ENCODE assay signal across 14 cellular contexts in the genomic region with DNA sequence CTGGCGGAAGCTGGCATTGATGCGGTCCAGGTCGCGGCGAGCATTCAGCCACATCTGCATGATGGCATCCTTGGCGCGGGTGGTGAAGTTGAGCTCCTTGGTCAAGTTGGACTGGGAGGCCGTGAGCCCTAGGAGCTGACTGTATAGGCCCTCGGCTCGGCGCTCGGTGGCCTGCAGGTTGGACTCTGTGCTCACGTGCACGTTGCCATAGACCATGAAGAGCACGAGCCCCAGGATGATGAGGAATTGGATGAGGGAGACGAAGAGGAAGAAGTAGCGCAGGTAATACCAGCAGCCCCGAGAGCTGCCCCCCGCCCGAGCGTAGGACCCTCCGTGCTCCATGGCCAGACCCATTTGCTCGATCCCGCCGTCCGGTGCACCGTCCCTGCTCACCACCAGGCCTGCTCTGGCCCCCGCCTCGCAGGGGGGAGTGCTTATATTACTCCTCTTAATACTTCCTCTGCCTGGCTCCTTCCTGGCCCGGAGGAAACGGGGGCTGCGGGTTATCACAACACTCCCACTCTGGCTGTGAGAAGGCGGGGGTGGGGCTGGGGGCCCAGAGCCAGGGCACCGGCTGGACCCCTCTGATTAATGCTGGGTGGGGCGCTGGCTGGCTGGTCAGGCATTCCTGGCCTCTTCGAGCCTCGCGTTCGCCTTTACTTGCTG. TPM values are rescaled to one million over a fixed set of nuclear protein-coding genes. Genes with fewer than 3 reads are reported as not detected.
A peak's percentile ranks its signal among the peaks of the same experiment; 100 is the strongest.
DNase-seq lines count a peak whose midpoint lies in the region; ATAC-seq and TF ChIP-seq lines count a peak whose summit lies in the region.
"Had no signal": no experiment of that assay in that cellular context is flagged by ENCODE, and none has a peak within 500 bp of the region (broad histone marks: within the 10 kb centered on the region; RNA-seq: fewer than 3 reads in every experiment).

A gene with protein sequence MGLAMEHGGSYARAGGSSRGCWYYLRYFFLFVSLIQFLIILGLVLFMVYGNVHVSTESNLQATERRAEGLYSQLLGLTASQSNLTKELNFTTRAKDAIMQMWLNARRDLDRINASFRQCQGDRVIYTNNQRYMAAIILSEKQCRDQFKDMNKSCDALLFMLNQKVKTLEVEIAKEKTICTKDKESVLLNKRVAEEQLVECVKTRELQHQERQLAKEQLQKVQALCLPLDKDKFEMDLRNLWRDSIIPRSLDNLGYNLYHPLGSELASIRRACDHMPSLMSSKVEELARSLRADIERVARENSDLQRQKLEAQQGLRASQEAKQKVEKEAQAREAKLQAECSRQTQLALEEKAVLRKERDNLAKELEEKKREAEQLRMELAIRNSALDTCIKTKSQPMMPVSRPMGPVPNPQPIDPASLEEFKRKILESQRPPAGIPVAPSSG (minus strand): TSS at position 408 of the 666 bp plus-strand sequence. CDS start 54 bp downstream, at position 354.

- no peaks in the 10 kb centered on the region for H3K27me3 ChIP-seq in colonic mucosa

- no peak within 1 kb of the TSS for H3K4me3 Mint-ChIP-seq in activated T-cell treated with anti-CD3 and anti-CD28 coated beads, Interleukin-2, amount 50 U/mL, for 4 hours
- no peak within 1 kb of the TSS for H3K4me3 Mint-ChIP-seq in activated CD4-positive, alpha-beta memory T cell treated with anti-CD3 and anti-CD28 coated beads for 36 hours
- H3K4me3 Mint-ChIP-seq: naive thymus-derived CD8-positive, alpha-beta T cell; stimulated activated naive CD8-positive, alpha-beta T cell treated with anti-CD3 and anti-CD28 coated beads, Interleukin-15, Interleukin-2, amounts not matched to agents 100 ng/mL and 50 ng/mL, for 24 hours; T-helper 17 cell had no signal

- H3K9me3 ChIP-seq in colonic mucosa = no peaks in the 10 kb centered on the region

- DNase-seq in GDM1 (lab: John Stamatoyannopoulos, UW) (peak; percentile 15), colonic mucosa (no peak), left kidney (ENCODE audit: low read depth, low spot score) (peak; percentile 89), sciatic nerve (ENCODE audit: low spot score) (no peak), NCI-H524 treated with DMSO at 0.1 percent for 48 hours (lab: John Stamatoyannopoulos, UW) (no peak), NCI-H2081 treated with DMSO at 0.1 percent for 48 hours (lab: John Stamatoyannopoulos, UW) (no peak)
- no peak for DNase-seq in activated T-cell treated with anti-CD3 and anti-CD28 coated beads, Interleukin-2, amount 50 U/mL, for 4 hours
- no peak for DNase-seq in activated CD4-positive, alpha-beta memory T cell treated with anti-CD3 and anti-CD28 coated beads for 36 hours
- DNase-seq: KG1; naive thymus-derived CD8-positive, alpha-beta T cell; NCI-H2029; T-helper 17 cell had no signal

- peak; percentile 28 for ATAC-seq in sciatic nerve
- ATAC-seq in activated T-cell treated with anti-CD3 and anti-CD28 coated beads, Interleukin-2, amount 50 U/mL, for 4 hours = no peak
- ATAC-seq: naive thymus-derived CD8-positive, alpha-beta T cell; T-helper 17 cell had no signal

- POLR2A ChIA-PET in activated CD4-positive, alpha-beta memory T cell treated with anti-CD3 and anti-CD28 coated beads for 36 hours (lab: Charles Lee) = no interaction called here

- H3K36me3 Mint-ChIP-seq in activated T-cell treated with anti-CD3 and anti-CD28 coated beads, Interleukin-2, amount 50 U/mL, for 4 hours (ENCODE audit: insufficient read depth) = no peaks in the 10 kb centered on the region
- no peaks in the 10 kb centered on the region for H3K36me3 Mint-ChIP-seq in activated CD4-positive, alpha-beta memory T cell treated with anti-CD3 and anti-CD28 coated beads for 36 hours

- peak within 1 kb of the TSS; percentile 2 for H3K4me3 ChIP-seq in colonic mucosa

- CTCF ChIA-PET in activated CD4-positive, alpha-beta memory T cell treated with anti-CD3 and anti-CD28 coated beads for 36 hours (lab: Charles Lee) = interaction anchor here (1.6 kb wide), 1 partner anchor 9 kb away, joined by 8 read pairs; no protein-coding TSS in a partner anchor

- H3K27ac Mint-ChIP-seq in activated CD4-positive, alpha-beta memory T cell treated with anti-CD3 and anti-CD28 coated beads for 36 hours = no peak within 1 kb of the TSS
- H3K27ac Mint-ChIP-seq: stimulated activated naive CD8-positive, alpha-beta T cell treated with anti-CD3 and anti-CD28 coated beads, Interleukin-15, Interleukin-2, amounts not matched to agents 100 ng/mL and 50 ng/mL, for 24 hours; T-helper 17 cell had no signal

- no peaks in the 10 kb centered on the region for H3K4me1 ChIP-seq in colonic mucosa

- no peaks in the 10 kb centered on the region for H3K9me3 Mint-ChIP-seq in activated T-cell treated with anti-CD3 and anti-CD28 coated beads, Interleukin-2, amount 50 U/mL, for 4 hours
- H3K9me3 Mint-ChIP-seq in activated CD4-positive, alpha-beta memory T cell treated with anti-CD3 and anti-CD28 coated beads for 36 hours = peaks cover 5% of the 10 kb centered on the region
- H3K9me3 Mint-ChIP-seq: stimulated activated naive CD8-positive, alpha-beta T cell treated with anti-CD3 and anti-CD28 coated beads, Interleukin-15, Interleukin-2, amounts not matched to agents 100 ng/mL and 50 ng/mL, for 24 hours had no signal

- H3K4me1 Mint-ChIP-seq in activated T-cell treated with anti-CD3 and anti-CD28 coated beads, Interleukin-2, amount 50 U/mL, for 4 hours (ENCODE audit: low read depth) = peaks cover 3% of the 10 kb centered on the region
- no peaks in the 10 kb centered on the region for H3K4me1 Mint-ChIP-seq in activated CD4-positive, alpha-beta memory T cell treated with anti-CD3 and anti-CD28 coated beads for 36 hours (ENCODE audit: low read depth)

- no peak within 1 kb of the TSS for H3K27ac ChIP-seq in colonic mucosa

- no peaks in the 10 kb centered on the region for H3K36me3 ChIP-seq in colonic mucosa

- intact Hi-C loops in colonic mucosa (cut with DNase I) = no loop called here
- intact Hi-C loops in sciatic nerve (cut with DNase I) = no loop called here
- intact Hi-C loops in activated CD4-positive, alpha-beta memory T cell treated with anti-CD3 and anti-CD28 coated beads for 36 hours (cut with micrococcal nuclease) = no loop called here

- no peak within 1 kb of the TSS for H3K9ac ChIP-seq in colonic mucosa (ENCODE audit: low read depth in 2 of 2, low read length in 2 of 2)

- no peak for TF ChIP-seq CTCF in colonic mucosa (IDR thresholded peaks at IDR 0.05)

- H3K27me3 Mint-ChIP-seq in activated T-cell treated with anti-CD3 and anti-CD28 coated beads, Interleukin-2, amount 50 U/mL, for 4 hours (ENCODE audit: low read depth) = peaks cover 17% of the 10 kb centered on the region
- H3K27me3 Mint-ChIP-seq in activated CD4-positive, alpha-beta memory T cell treated with anti-CD3 and anti-CD28 coated beads for 36 hours = peaks cover 9% of the 10 kb centered on the region

RNA-seq across cellular contexts. Expression of the gene that starts here (rescaled TPM):
- total RNA-seq in colonic mucosa (10 to 100 TPM; 20.8 to 47.1 TPM), sciatic nerve (283 TPM)
- under 1 TPM in 1 of 3 donors, not detected in 2; 0.18 TPM for total RNA-seq in activated T-cell treated with anti-CD3 and anti-CD28 coated beads, Interleukin-2, amount 50 U/mL, for 4 hours
- total RNA-seq in activated CD4-positive, alpha-beta memory T cell treated with anti-CD3 and anti-CD28 coated beads for 36 hours = under 1 TPM in 1 of 2 experiments, not detected in 1; 0.14 TPM
- total RNA-seq: activated CD8-positive, alpha-beta memory T cell treated with anti-CD3 and anti-CD28 coated beads for 36 hours; naive thymus-derived CD8-positive, alpha-beta T cell; T-helper 17 cell had no signal

Comparison
In these comparisons a context has a peak if more than half of its experiments do, and no peak if none do; other contexts are left out.
1. RNA of the gene that starts here (total RNA-seq): 283 TPM in sciatic nerve (single experiment) and 20.8 to 47.1 TPM in colonic mucosa; 0.14 TPM in activated CD4-positive, alpha-beta memory T cell treated with anti-CD3 and anti-CD28 coated beads for 36 hours and 0.18 TPM in activated T-cell treated with anti-CD3 and anti-CD28 coated beads, Interleukin-2, amount 50 U/mL, for 4 hours; every median in the first group is over 10 times any median in the second.
2. DNase-seq: peak in GDM1 (single experiment) and left kidney (single experiment); none in colonic mucosa (single experiment), sciatic nerve (single experiment), activated T-cell treated with anti-CD3 and anti-CD28 coated beads, Interleukin-2, amount 50 U/mL, for 4 hours (single experiment), NCI-H524 treated with DMSO at 0.1 percent for 48 hours (single experiment), NCI-H2081 treated with DMSO at 0.1 percent for 48 hours (single experiment) and activated CD4-positive, alpha-beta memory T cell treated with anti-CD3 and anti-CD28 coated beads for 36 hours (single experiment).